ENCODE assay signal across 23 cellular contexts in the genomic region with DNA sequence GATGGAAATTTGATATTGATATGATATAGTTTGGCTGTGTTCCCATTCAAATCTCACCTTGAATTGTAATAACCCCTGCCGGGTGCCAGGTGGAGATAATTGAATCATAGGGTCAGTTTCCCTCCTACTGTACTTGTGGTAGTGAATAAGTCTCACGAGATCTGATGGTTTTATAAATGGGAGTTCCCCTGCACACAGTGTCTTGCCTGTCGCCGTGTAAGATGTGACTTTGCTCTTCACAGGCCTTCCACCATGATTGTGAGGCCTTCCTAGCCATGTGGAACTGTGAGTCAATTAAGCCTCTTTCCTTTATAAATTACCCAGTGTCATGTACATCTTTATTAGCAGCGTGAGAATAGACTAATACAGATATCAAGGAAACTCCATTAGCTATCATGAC.
"Had no signal": no experiment of that assay in that cellular context is flagged by ENCODE, and none has a peak within 500 bp of the region (broad histone marks: within the 10 kb centered on the region; RNA-seq: fewer than 3 reads in every experiment).

No MANE protein-coding gene starts in this region.

- DNase-seq: kidney glomerular epithelial cell; left cardiac atrium; left ventricle myocardium superior; midbrain; mucosa of descending colon; naive thymus-derived CD4-positive, alpha-beta T cell; ovary; right lobe of liver; stimulated activated CD4-positive, alpha-beta T cell treated with anti-CD3 and anti-CD28 coated beads, Interleukin-1b, Interleukin-23, amount 100 ng/mL, for 48 hours; stimulated activated CD4-positive, alpha-beta T cell treated with anti-CD3 and anti-CD28 coated beads, Interleukin-2, amount 100 ng/mL, for 48 hours; stimulated activated CD4-positive, alpha-beta T cell treated with anti-CD3 and anti-CD28 coated beads, Interleukin-4, amount 100 ng/mL, for 4 hours; stimulated activated CD8-positive, alpha-beta memory T cell treated with anti-CD3 and anti-CD28 coated beads, Interleukin-4, amount 100 ng/mL, for 48 hours; stimulated activated naive B cell treated with anti-CD40 and anti-IgM and Interleukin-4, amounts not matched to agents 10 μg/mL and 1 μg/mL and 100 μg/mL, for 72 hours; tibial artery; trophoblast cell; upper lobe of right lung; uterus had no signal

- FAIRE-seq: keratinocyte had no signal

- H3K4me1 Mint-ChIP-seq: memory B cell had no signal

- H3K27me3 Mint-ChIP-seq: memory B cell; progenitor cell of endocrine pancreas; stimulated activated naive B cell treated with anti-CD40 and anti-IgM and Interleukin-4, amounts not matched to agents 10 μg/mL and 1 μg/mL and 100 μg/mL, for 72 hours; stimulated activated naive CD8-positive, alpha-beta T cell treated with anti-CD3 and anti-CD28 coated beads, Interleukin-15, Interleukin-2, amounts not matched to agents 100 ng/mL and 50 ng/mL, for 24 hours had no signal

- ATAC-seq: left cardiac atrium; left lobe of liver; left ventricle myocardium superior; mucosa of descending colon; naive thymus-derived CD4-positive, alpha-beta T cell; natural killer cell treated with Interleukin-12 subunit alpha and Interleukin-12 subunit beta and Interleukin-15 and Interleukin-18, amount 100 ng/mL, for 72 hours; right lobe of liver; stimulated activated naive B cell treated with anti-CD40 and anti-IgM and Interleukin-4, amounts not matched to agents 10 μg/mL and 1 μg/mL and 100 μg/mL, for 72 hours; upper lobe of right lung had no signal

- H3K27ac Mint-ChIP-seq: memory B cell; naive thymus-derived CD4-positive, alpha-beta T cell; natural killer cell treated with Interleukin-12 subunit alpha and Interleukin-12 subunit beta and Interleukin-15 and Interleukin-18, amount 100 ng/mL, for 72 hours; progenitor cell of endocrine pancreas; stimulated activated naive B cell treated with anti-CD40 and anti-IgM and Interleukin-4, amounts not matched to agents 10 μg/mL and 1 μg/mL and 100 μg/mL, for 72 hours; stimulated activated naive CD8-positive, alpha-beta T cell treated with anti-CD3 and anti-CD28 coated beads, Interleukin-15, Interleukin-2, amounts not matched to agents 100 ng/mL and 50 ng/mL, for 24 hours had no signal

- H3K4me3 Mint-ChIP-seq: memory B cell; naive thymus-derived CD4-positive, alpha-beta T cell; natural killer cell treated with Interleukin-12 subunit alpha and Interleukin-12 subunit beta and Interleukin-15 and Interleukin-18, amount 100 ng/mL, for 72 hours; stimulated activated naive B cell treated with anti-CD40 and anti-IgM and Interleukin-4, amounts not matched to agents 10 μg/mL and 1 μg/mL and 100 μg/mL, for 72 hours; stimulated activated naive CD8-positive, alpha-beta T cell treated with anti-CD3 and anti-CD28 coated beads, Interleukin-15, Interleukin-2, amounts not matched to agents 100 ng/mL and 50 ng/mL, for 24 hours had no signal
